ENCODE assay signal across 1 cellular context in genomic region chr12:124916370-124917134, GRCh38.
TF ChIP-seq lines count a peak whose summit lies in the region.

No MANE protein-coding gene starts in this region.

TF ChIP-seq in HEK293, 187 proteins besides CTCF, POLR2A, EP300 and RAD21 (continued from another document):
- TF ChIP-seq ZNF362 (tag by site-specific recombination; IDR thresholded peaks at IDR 0.05) = peak; percentile 99
- TF ChIP-seq ZNF629 (tag by site-specific recombination; IDR thresholded peaks at IDR 0.05) = peak; percentile 65
- TF ChIP-seq ZNF600 (tag by site-specific recombination; IDR thresholded peaks at IDR 0.05) = peak; percentile 46; the same call in 1 of the 2 replicates
- peak; percentile 41 for TF ChIP-seq ZNF335 (tag by site-specific recombination; conservative IDR thresholded peaks at IDR 0.05)
- 0 out of 2 replicates have a peak, but pooled peaks have one; percentile 13 for TF ChIP-seq ZNF341 (tag by site-specific recombination; IDR thresholded peaks at IDR 0.05; ENCODE audit: low read depth)
- TF ChIP-seq KLF17 (tag by site-specific recombination; IDR thresholded peaks at IDR 0.05) = peak; percentile 40; the same call in 1 of the 2 replicates
- no peak for TF ChIP-seq ZNF24 (tag by site-specific recombination; IDR thresholded peaks at IDR 0.05)
- no peak for TF ChIP-seq ZNF704 (tag by site-specific recombination; IDR thresholded peaks at IDR 0.05)
- peak; percentile 46; the same call in 1 of the 2 replicates for TF ChIP-seq KLF1 (tag by site-specific recombination; IDR thresholded peaks at IDR 0.05)
- no peak for TF ChIP-seq ZBTB11 (tag by site-specific recombination; conservative IDR thresholded peaks at IDR 0.05; ENCODE audit: low read depth)
- peak; percentile 22; the same call in 1 of the 2 replicates for TF ChIP-seq ZNF394 (tag by site-specific recombination; IDR thresholded peaks at IDR 0.05; ENCODE audit: borderline replicate concordance)
- TF ChIP-seq ZBTB20 (tag by site-specific recombination; IDR thresholded peaks at IDR 0.05) = peak; percentile 68
- peak; percentile 49 for TF ChIP-seq INSM2 (tag by site-specific recombination; IDR thresholded peaks at IDR 0.05)
